In genomic region chr13:95457294-95457693, GRCh38 we compare ENCODE assay signal across 8 cellular contexts.
DNase-seq lines count a peak whose midpoint lies in the region; ATAC-seq lines count a peak whose summit lies in the region.
"Had no signal": no experiment of that assay in that cellular context is flagged by ENCODE, and none has a peak within 500 bp of the region (broad histone marks: within the 10 kb centered on the region; RNA-seq: fewer than 3 reads in every experiment).

No MANE protein-coding gene starts in this region.

- H3K36me3 ChIP-seq in SJCRH30: no peaks in the 10 kb centered on the region

- ATAC-seq in GM18870 (IDR thresholded peaks at IDR 0.05; ENCODE audit: unreplicated experiment) (peak; percentile 100), GM21515 (IDR thresholded peaks at IDR 0.05; ENCODE audit: unreplicated experiment) (peak; percentile 99), HG03196 (IDR thresholded peaks at IDR 0.05; ENCODE audit: unreplicated experiment) (peak; percentile 99)

- no peaks in the 10 kb centered on the region for H3K4me1 ChIP-seq in SJCRH30

- H3K27me3 ChIP-seq in SJCRH30: no peaks in the 10 kb centered on the region

- DNase-seq in kidney glomerular epithelial cell (lab: John Stamatoyannopoulos, UW) (peak; percentile 54), SJCRH30 (no peak), NCI-H187 treated with DMSO at 0.1 percent for 48 hours (lab: John Stamatoyannopoulos, UW) (no peak), NCI-H146 treated with DMSO at 0.1 percent for 48 hours (lab: John Stamatoyannopoulos, UW; ENCODE audit: unreplicated experiment) (no peak)
- DNase-seq: NCI-H1048 had no signal

- no peak overlapping the region for H3K27ac ChIP-seq in SJCRH30

- no peaks in the 10 kb centered on the region; the same call in 1 of the 2 replicates for H3K9me3 ChIP-seq in SJCRH30 (replicated peaks)

- H3K4me3 ChIP-seq in SJCRH30: no peak overlapping the region
